Comparison of ENCODE assay signal across 8 cellular contexts in the genomic region with DNA sequence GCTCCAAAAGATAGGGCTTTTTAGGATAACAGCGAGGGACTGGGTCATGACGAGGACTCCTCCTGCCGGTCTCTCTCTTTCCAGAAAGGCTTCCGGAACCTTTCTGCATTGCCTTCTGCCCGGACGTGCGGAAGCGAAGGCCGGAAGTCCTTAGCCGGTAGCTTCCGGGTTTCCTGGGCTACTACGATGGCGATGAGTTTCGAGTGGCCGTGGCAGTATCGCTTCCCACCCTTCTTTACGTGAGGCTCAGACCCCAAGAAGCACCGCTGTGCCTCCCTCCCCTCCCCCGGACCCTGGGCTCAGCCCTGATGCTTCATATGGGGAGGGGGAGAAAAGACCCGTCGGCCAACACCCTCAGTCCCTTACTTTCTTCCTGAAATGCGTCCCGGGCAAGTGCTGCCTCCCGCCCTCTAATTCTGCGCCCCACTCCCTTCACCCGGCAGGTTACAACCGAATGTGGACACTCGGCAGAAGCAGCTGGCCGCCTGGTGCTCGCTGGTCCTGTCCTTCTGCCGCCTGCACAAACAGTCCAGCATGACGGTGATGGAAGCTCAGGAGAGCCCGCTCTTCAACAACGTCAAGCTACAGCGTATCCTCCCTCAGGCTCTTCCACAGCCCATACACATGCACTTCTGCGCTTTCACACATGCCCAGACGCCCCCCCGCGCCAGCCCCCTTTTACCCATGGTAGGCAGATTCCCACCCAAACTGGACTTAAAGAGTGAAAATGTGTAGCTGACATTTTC. TPM values are rescaled to one million over a fixed set of nuclear protein-coding genes. Genes with fewer than 3 reads are reported as not detected.
DNase-seq lines count a peak whose midpoint lies in the region; ATAC-seq and TF ChIP-seq lines count a peak whose summit lies in the region.

A gene (plus strand): TSS at position 160 of the 746 bp plus-strand sequence. CDS start 27 bp downstream, at position 187.

- H3K9me3 ChIP-seq in Loucy (ENCODE audit: insufficient read depth, low read depth, low read length) (no peaks in the 10 kb centered on the region), neural cell (ENCODE audit: low read length) (no peaks in the 10 kb centered on the region)

- peak within 1 kb of the TSS; percentile 73 for H3K27ac ChIP-seq in neural cell (ENCODE audit: low read length)

- TF ChIP-seq CTCF in BJ (IDR thresholded peaks at IDR 0.05; ENCODE audit: insufficient read depth, low read depth, low read length) (peak; percentile 34), GM20000 (IDR thresholded peaks at IDR 0.05; ENCODE audit: extremely low read depth, missing control alignments) (no peak), Loucy (conservative IDR thresholded peaks at IDR 0.05; ENCODE audit: low read length) (no peak; the same call in 1 of the 2 replicates), fibroblast of villous mesenchyme (IDR thresholded peaks at IDR 0.05; ENCODE audit: insufficient read depth, low read depth, low read length) (no peak), neural cell (IDR thresholded peaks at IDR 0.05; ENCODE audit: poor library complexity, severe bottlenecking) (peak; percentile 41)

- peak within 1 kb of the TSS; percentile 97 to 98 for H3K27ac Mint-ChIP-seq in stimulated activated naive CD8-positive, alpha-beta T cell treated with anti-CD3 and anti-CD28 coated beads, Interleukin-15, amount 100 ng/mL, for 72 hours

- peak within 1 kb of the TSS; percentile 95 for H2AFZ ChIP-seq in Loucy (ENCODE audit: low read length)
- H2AFZ ChIP-seq in neural cell (ENCODE audit: low read depth, low read length), result peak within 1 kb of the TSS; percentile 95

- H3K4me3 ChIP-seq in BJ (ENCODE audit: low read depth, low read length) (peak within 1 kb of the TSS; percentile 81), Loucy (ENCODE audit: low read length, poor library complexity, severe bottlenecking) (peak within 1 kb of the TSS; percentile 93), fibroblast of villous mesenchyme (ENCODE audit: low read depth, low read length) (peak within 1 kb of the TSS; percentile 91), neural cell (ENCODE audit: low read length) (peak within 1 kb of the TSS; percentile 84)

- H3K4me1 Mint-ChIP-seq in stimulated activated naive CD8-positive, alpha-beta T cell treated with anti-CD3 and anti-CD28 coated beads, Interleukin-15, amount 100 ng/mL, for 72 hours, result peaks cover 31% of the 10 kb centered on the region

- peaks cover 3% of the 10 kb centered on the region for H3K36me3 ChIP-seq in BJ (ENCODE audit: control insufficient read depth, insufficient read depth, low read length)
- peaks cover 8% of the 10 kb centered on the region; the same call in 1 of the 2 replicates for H3K36me3 ChIP-seq in Loucy (ENCODE audit: insufficient read depth, low read length)
- no peaks in the 10 kb centered on the region for H3K36me3 ChIP-seq in neural cell (ENCODE audit: insufficient read depth, low read length)

- TF ChIP-seq EP300 in neural cell (conservative IDR thresholded peaks at IDR 0.05; ENCODE audit: poor library complexity, severe bottlenecking), result peak; percentile 54

- CTCF ChIA-PET in BJ (lab: Yijun Ruan, JAX), result interaction anchor here (1.6 to 3.4 kb wide), 3 partner anchors 10 to 195 kb away, joined by 3 to 20 read pairs (median 16); a partner anchor contains a TSS

- peak within 1 kb of the TSS; percentile 97 for H3K4me2 ChIP-seq in Loucy (ENCODE audit: low read depth, low read length, poor library complexity, severe bottlenecking)
- H3K4me2 ChIP-seq in neural cell (ENCODE audit: low read length), result peak within 1 kb of the TSS; percentile 77

- H3K9ac ChIP-seq in Loucy (ENCODE audit: low read depth, low read length, poor library complexity, severe bottlenecking) (peak within 1 kb of the TSS; percentile 90), neural cell (ENCODE audit: low read length) (peak within 1 kb of the TSS; percentile 88)

- H3F3A ChIP-seq in Loucy (ENCODE audit: low read depth) (no peaks in the 10 kb centered on the region), neural cell (ENCODE audit: insufficient read depth, low read length, poor library complexity, severe bottlenecking) (no peaks in the 10 kb centered on the region)

- peaks cover 5% of the 10 kb centered on the region for H3K27me3 Mint-ChIP-seq in stimulated activated naive CD8-positive, alpha-beta T cell treated with anti-CD3 and anti-CD28 coated beads, Interleukin-15, amount 100 ng/mL, for 72 hours

- no peaks in the 10 kb centered on the region for H3K9me2 ChIP-seq in Loucy (replicated peaks; ENCODE audit: low read depth, low read length)
- no peaks in the 10 kb centered on the region for H3K9me2 ChIP-seq in neural cell (ENCODE audit: insufficient read depth, low read length)

- POLR2A ChIA-PET in BJ (lab: Charles Lee), result interaction anchor here (0.6 kb wide), 2 partner anchors 10 to 152 kb away, joined by 3 to 4 read pairs; no protein-coding TSS in a partner anchor

- H3K79me2 ChIP-seq in Loucy (ENCODE audit: insufficient read depth, low read length) (peaks cover 19% of the 10 kb centered on the region), neural cell (replicated peaks; ENCODE audit: insufficient read depth, low read length) (no peaks in the 10 kb centered on the region)

- no peaks in the 10 kb centered on the region for H4K20me1 ChIP-seq in Loucy (ENCODE audit: insufficient read depth, low read length, poor library complexity, severe bottlenecking)
- no peaks in the 10 kb centered on the region for H4K20me1 ChIP-seq in neural cell (ENCODE audit: insufficient read depth)

- DNase-seq in BJ (ENCODE audit: low read depth), result peak; percentile 31
- DNase-seq in GM20000 (ENCODE audit: low spot score), result peak; percentile 89
- DNase-seq in SHP77 treated with DMSO at 0.1 percent for 48 hours (lab: John Stamatoyannopoulos, UW), result peak; percentile 57
- DNase-seq in activated effector memory CD4-positive, alpha-beta T cell treated with Interleukin-2 at 50 U/mL for 16 hours, result peak; percentile 72
- DNase-seq in fibroblast of villous mesenchyme (ENCODE audit: low read depth), result peak; percentile 85
- DNase-seq in stimulated activated naive CD8-positive, alpha-beta T cell treated with anti-CD3 and anti-CD28 coated beads, Interleukin-15, amount 100 ng/mL, for 72 hours, result peak; percentile 65 to 76

- peaks cover 15% of the 10 kb centered on the region for H3K4me1 ChIP-seq in Loucy (ENCODE audit: insufficient read depth, low read length, poor library complexity, severe bottlenecking)

- TF ChIP-seq RAD21 in neural cell (conservative IDR thresholded peaks at IDR 0.05), result no peak

- no peaks in the 10 kb centered on the region for H3K9me3 Mint-ChIP-seq in stimulated activated naive CD8-positive, alpha-beta T cell treated with anti-CD3 and anti-CD28 coated beads, Interleukin-15, amount 100 ng/mL, for 72 hours

- peak within 1 kb of the TSS; percentile 97 to 100 for H3K4me3 Mint-ChIP-seq in stimulated activated naive CD8-positive, alpha-beta T cell treated with anti-CD3 and anti-CD28 coated beads, Interleukin-15, amount 100 ng/mL, for 72 hours

- H3K27me3 ChIP-seq in BJ (ENCODE audit: control insufficient read depth, insufficient read depth, low read length) (no peaks in the 10 kb centered on the region), Loucy (ENCODE audit: insufficient read depth, low read length, poor library complexity, severe bottlenecking) (no peaks in the 10 kb centered on the region), neural cell (ENCODE audit: insufficient read depth, low read depth, low read length) (no peaks in the 10 kb centered on the region)

- ATAC-seq in stimulated activated naive CD8-positive, alpha-beta T cell treated with anti-CD3 and anti-CD28 coated beads, Interleukin-15, amount 100 ng/mL, for 72 hours, result peak; percentile 97

TF ChIP-seq in neural cell, 6 proteins besides CTCF, POLR2A, EP300 and RAD21:
- TF ChIP-seq TAF1 (IDR thresholded peaks at IDR 0.05; ENCODE audit: low read depth) (peak; percentile 100), EZH2 (IDR thresholded peaks at IDR 0.05; ENCODE audit: borderline replicate concordance, insufficient read depth, low read length, poor library complexity, severe bottlenecking) (no peak), SMC3 (conservative IDR thresholded peaks at IDR 0.05; ENCODE audit: poor library complexity) (peak; percentile 51), POLR2AphosphoS5 (IDR thresholded peaks at IDR 0.05) (peak; percentile 94), MXI1 (conservative IDR thresholded peaks at IDR 0.05; ENCODE audit: poor library complexity, severe bottlenecking) (peak; percentile 76)
- TF ChIP-seq, protein P1, sequence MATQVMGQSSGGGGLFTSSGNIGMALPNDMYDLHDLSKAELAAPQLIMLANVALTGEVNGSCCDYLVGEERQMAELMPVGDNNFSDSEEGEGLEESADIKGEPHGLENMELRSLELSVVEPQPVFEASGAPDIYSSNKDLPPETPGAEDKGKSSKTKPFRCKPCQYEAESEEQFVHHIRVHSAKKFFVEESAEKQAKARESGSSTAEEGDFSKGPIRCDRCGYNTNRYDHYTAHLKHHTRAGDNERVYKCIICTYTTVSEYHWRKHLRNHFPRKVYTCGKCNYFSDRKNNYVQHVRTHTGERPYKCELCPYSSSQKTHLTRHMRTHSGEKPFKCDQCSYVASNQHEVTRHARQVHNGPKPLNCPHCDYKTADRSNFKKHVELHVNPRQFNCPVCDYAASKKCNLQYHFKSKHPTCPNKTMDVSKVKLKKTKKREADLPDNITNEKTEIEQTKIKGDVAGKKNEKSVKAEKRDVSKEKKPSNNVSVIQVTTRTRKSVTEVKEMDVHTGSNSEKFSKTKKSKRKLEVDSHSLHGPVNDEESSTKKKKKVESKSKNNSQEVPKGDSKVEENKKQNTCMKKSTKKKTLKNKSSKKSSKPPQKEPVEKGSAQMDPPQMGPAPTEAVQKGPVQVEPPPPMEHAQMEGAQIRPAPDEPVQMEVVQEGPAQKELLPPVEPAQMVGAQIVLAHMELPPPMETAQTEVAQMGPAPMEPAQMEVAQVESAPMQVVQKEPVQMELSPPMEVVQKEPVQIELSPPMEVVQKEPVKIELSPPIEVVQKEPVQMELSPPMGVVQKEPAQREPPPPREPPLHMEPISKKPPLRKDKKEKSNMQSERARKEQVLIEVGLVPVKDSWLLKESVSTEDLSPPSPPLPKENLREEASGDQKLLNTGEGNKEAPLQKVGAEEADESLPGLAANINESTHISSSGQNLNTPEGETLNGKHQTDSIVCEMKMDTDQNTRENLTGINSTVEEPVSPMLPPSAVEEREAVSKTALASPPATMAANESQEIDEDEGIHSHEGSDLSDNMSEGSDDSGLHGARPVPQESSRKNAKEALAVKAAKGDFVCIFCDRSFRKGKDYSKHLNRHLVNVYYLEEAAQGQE (IDR thresholded peaks at IDR 0.05; ENCODE audit: borderline replicate concordance), result peak; percentile 93
TF ChIP-seq in neural cell: peak in this region for 5.

RNA-seq across cellular contexts. Expression of the gene that starts here (rescaled TPM):
- polyA plus RNA-seq in BJ (2011; rRNA removed) (143 and 181 TPM in 2 replicates), neural cell (128 and 133 TPM in 2 replicates)
- 34.9 and 63.7 TPM in 2 replicates for polyA minus RNA-seq in BJ (2011; rRNA and poly(A)+ RNA removed)
- total RNA-seq in fibroblast of villous mesenchyme, result 52.2 and 53.1 TPM in 2 replicates
- polyA minus RNA-seq in neural cell, result 51.1 and 57.3 TPM in 2 replicates

Comparison
In these comparisons a context has a peak if more than half of its experiments do, and no peak if none do; other contexts are left out.
1. Peak in every context shown above with its lines: DNase-seq, ATAC-seq, H3K4me3 ChIP-seq and H3K27ac ChIP-seq.
2. DNase-seq: peak in every context shown above with its lines; median percentile 89 in GM20000; 85 in fibroblast of villous mesenchyme; 72 in activated effector memory CD4-positive, alpha-beta T cell treated with Interleukin-2 at 50 U/mL for 16 hours; 70 in stimulated activated naive CD8-positive, alpha-beta T cell treated with anti-CD3 and anti-CD28 coated beads, Interleukin-15, amount 100 ng/mL, for 72 hours; 57 in SHP77 treated with DMSO at 0.1 percent for 48 hours; 31 in BJ.
3. CTCF ChIP-seq: peak in BJ (single experiment) and neural cell (single experiment); none in GM20000 (single experiment), Loucy (single experiment) and fibroblast of villous mesenchyme (single experiment).